Comparison of ENCODE assay signal across 23 cellular contexts in genomic region chr20:2004171-2004570, GRCh38. TPM values are rescaled to one million over a fixed set of nuclear protein-coding genes. Genes with fewer than 3 reads are reported as not detected.
"Had no signal": no experiment of that assay in that cellular context is flagged by ENCODE, and none has a peak within 500 bp of the region (broad histone marks: within the 10 kb centered on the region; RNA-seq: fewer than 3 reads in every experiment).

No MANE protein-coding gene starts in this region.

- H3K9me3 ChIP-seq: SJSA1 had no signal

- H3K4me1 ChIP-seq: SJSA1 had no signal

- H3K36me3 ChIP-seq: SJSA1 had no signal

- DNase-seq: KBM-7, MV-4-11, NCI-H1048, NCI-H1105, NCI-H1417, NCI-H1436 treated with DMSO at 0.1 percent for 48 hours, NCI-H1694, NCI-H187 treated with DMSO at 0.1 percent for 48 hours, NCI-H2029 treated with DMSO at 0.1 percent for 48 hours, NCI-H2171 treated with DMSO at 0.1 percent for 48 hours, NCI-H345, NCI-H446 treated with DMSO at 0.1 percent for 48 hours, NCI-H510A treated with DMSO at 0.1 percent for 48 hours, NCI-H526 treated with DMSO at 0.1 percent for 48 hours, NCI-H748 treated with DMSO at 0.1 percent for 48 hours, Right ventricle myocardium superior, RPMI8226, SIG-M5 had no signal

- H3K27ac ChIP-seq: HL-60, SJSA1, SK-N-MC had no signal

- H3K4me3 ChIP-seq: SJSA1, SK-N-MC had no signal

RNA-seq across cellular contexts. Expression of gene PDYN, which starts 10.3 kb away (rescaled TPM):
- total RNA-seq: LHCN-M2, MCF 10A, Right ventricle myocardium superior had no signal
